ENCODE assay signal across 20 cellular contexts in the genomic region with DNA sequence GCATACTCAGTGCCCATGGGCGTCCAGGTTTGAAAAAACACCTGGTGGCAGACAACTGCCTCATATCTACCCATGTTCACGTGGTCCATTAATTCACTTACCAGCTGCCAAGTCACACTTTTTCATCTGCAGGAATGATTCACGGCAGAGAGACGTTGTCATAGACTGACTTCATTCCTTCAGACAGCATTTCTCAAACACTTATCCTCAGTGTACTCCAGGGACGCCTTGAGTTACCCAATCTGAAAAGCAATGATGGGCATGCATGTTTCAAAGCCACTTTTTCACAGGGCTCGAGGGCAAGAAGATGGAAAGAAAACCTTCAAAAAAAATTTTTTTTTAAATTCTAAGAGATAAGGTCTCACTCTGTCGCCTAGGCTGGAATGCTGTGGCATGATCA. TPM values are rescaled to one million over a fixed set of nuclear protein-coding genes. Genes with fewer than 3 reads are reported as not detected.
A peak's percentile ranks its signal among the peaks of the same experiment; 100 is the strongest.
DNase-seq lines count a peak whose midpoint lies in the region; ATAC-seq and TF ChIP-seq lines count a peak whose summit lies in the region.
"Had no signal": no experiment of that assay in that cellular context is flagged by ENCODE, and none has a peak within 500 bp of the region (broad histone marks: within the 10 kb centered on the region; RNA-seq: fewer than 3 reads in every experiment).

No MANE protein-coding gene starts in this region.

- intact Hi-C loops in sigmoid colon (cut with DNase I) = loop anchor here (5.0 kb wide), 1 partner anchor 65 kb away; no protein-coding TSS in a partner anchor

- H3K27ac ChIP-seq in GM23248 (peak overlapping the region; percentile 28; the same call in 1 of the 2 replicates), sigmoid colon (no peak overlapping the region)
- H3K27ac ChIP-seq: SK-N-MC had no signal

- H3F3A ChIP-seq in GM23248 (ENCODE audit: insufficient read depth) = peaks cover 16% of the 10 kb centered on the region; the same call in 1 of the 2 replicates

- no peaks in the 10 kb centered on the region for H4K20me1 ChIP-seq in GM23248 (ENCODE audit: insufficient read depth)

- H3K9me3 ChIP-seq in GM23248 (ENCODE audit: low read depth) (no peaks in the 10 kb centered on the region), sigmoid colon (no peaks in the 10 kb centered on the region)

- in situ Hi-C loops in GM23248 (cut with MboI) = no loop called here

- H2AFZ ChIP-seq in GM23248 = no peak overlapping the region

- H3K4me3 ChIP-seq in GM23248 (no peak overlapping the region), sigmoid colon (no peak overlapping the region)
- H3K4me3 ChIP-seq: SK-N-MC had no signal

- no peak for TF ChIP-seq EP300 in sigmoid colon (IDR thresholded peaks at IDR 0.05)

- DNase-seq in GM23248 (peak; percentile 79), astrocyte of the hippocampus (ENCODE audit: low read depth, low spot score) (peak; percentile 34), kidney glomerular epithelial cell (lab: John Stamatoyannopoulos, UW) (peak; percentile 26), sigmoid colon (no peak), NCI-H526 treated with DMSO at 0.1 percent for 48 hours (lab: John Stamatoyannopoulos, UW) (no peak)
- DNase-seq: activated CD4-positive, alpha-beta T cell treated with anti-CD3 and anti-CD28 coated beads, Interleukin-2, amount 10 ng/mL, durations not matched to agents 7 days and 5 days; Calu3; caudate nucleus; effector memory CD4-positive, alpha-beta T cell; H9; MV-4-11; NCI-H2029 treated with DMSO at 0.1 percent for 48 hours; NCI-H524 treated with DMSO at 0.1 percent for 48 hours had no signal

- ATAC-seq in HG03457 (IDR thresholded peaks at IDR 0.05; ENCODE audit: unreplicated experiment) = no peak
- ATAC-seq: activated naive CD4-positive, alpha-beta T cell treated with anti-CD3 and anti-CD28 coated beads, Interleukin-2, amount 50 U/mL, for 72 hours; naive thymus-derived CD4-positive, alpha-beta T cell had no signal

- WGBS in GM23248 (ENCODE audit: low coverage in 1 of 2, low lambda C conversion rate in 2 of 2, missing lambda C conversion rate in 2 of 2), 2 experiments = 45 to 50% methylated on average over 7 of the region's 7 CpGs
- 83 to 88% methylated on average over 7 of the region's 7 CpGs for WGBS in sigmoid colon, 2 donors

- H3K4me1 ChIP-seq in GM23248 (ENCODE audit: insufficient read depth) (peaks cover 20% of the 10 kb centered on the region; the same call in 1 of the 2 replicates), sigmoid colon (peaks cover 0 to 25% (median 21%) of the 10 kb centered on the region in 4 donors)

- H3K79me2 ChIP-seq in GM23248 (ENCODE audit: insufficient read depth) = peaks cover 15% of the 10 kb centered on the region

- no peaks in the 10 kb centered on the region for H3K27me3 ChIP-seq in GM23248 (replicated peaks; ENCODE audit: insufficient read depth)
- H3K27me3 ChIP-seq in sigmoid colon = no peaks in the 10 kb centered on the region

- H3K9me2 ChIP-seq in GM23248 (ENCODE audit: insufficient read depth) = no peaks in the 10 kb centered on the region

- H3K4me2 ChIP-seq in GM23248 (ENCODE audit: unreplicated experiment) = no peak overlapping the region

- no peak for TF ChIP-seq POLR2A in sigmoid colon (IDR thresholded peaks at IDR 0.05)

- H3K36me3 ChIP-seq in GM23248 (ENCODE audit: low read depth) = no peaks in the 10 kb centered on the region
- H3K36me3 ChIP-seq in sigmoid colon = peaks cover 6 to 44% (median 9%) of the 10 kb centered on the region in 4 donors

- H3K9ac ChIP-seq in GM23248 = 0 out of 2 replicates have a peak overlapping the region, but pooled peaks have one; percentile 5

- no peak for TF ChIP-seq CTCF in sigmoid colon (IDR thresholded peaks at IDR 0.05)

RNA-seq across cellular contexts. Expression of gene MMP24OS, which starts 6.0 kb away (rescaled TPM):
- total RNA-seq in GM23248 (2014; rRNA removed; shearing (Covaris generic)) = 26.8 and 30.0 TPM in 2 replicates
- polyA plus RNA-seq in GM23248 (2016; fragmentation: Nextera tagmentation; extraction: Ambion mirVana) (81.7 and 85.3 TPM in 2 replicates), sigmoid colon (100 to 1,000 TPM in 1 of 3 donors, 10 to 100 TPM in 2; 44.0 to 115 (median 97.3) TPM)
- 10 to 100 TPM; 23.2 to 39.8 (median 29.4) TPM for total RNA-seq in sigmoid colon

RNA-seq across cellular contexts. Expression of gene EIF6, which starts 12.7 kb away (rescaled TPM):
- 166 and 183 TPM in 2 replicates for total RNA-seq in GM23248 (2014; rRNA removed; shearing (Covaris generic))
- 245 and 247 TPM in 2 replicates for polyA plus RNA-seq in GM23248 (2016; fragmentation: Nextera tagmentation; extraction: Ambion mirVana)
- 10 to 100 TPM; 61.9 to 71.3 (median 66.1) TPM for total RNA-seq in sigmoid colon
- 100 to 1,000 TPM; 202 to 289 (median 228) TPM for polyA plus RNA-seq in sigmoid colon

RNA-seq across cellular contexts. Expression of gene FAM83C, which starts 20.3 kb away (rescaled TPM):
- total RNA-seq in GM23248 (2014; rRNA removed; shearing (Covaris generic)) = not detected in 2 replicates
- polyA plus RNA-seq in GM23248 (2016; fragmentation: Nextera tagmentation; extraction: Ambion mirVana) = not detected in 2 replicates
- total RNA-seq in sigmoid colon = not detected
- polyA plus RNA-seq in sigmoid colon = under 1 TPM in 2 of 3 donors, not detected in 1; under 0.01 to 0.03 TPM
- total RNA-seq: activated CD4-positive, alpha-beta T cell treated with anti-CD3 and anti-CD28 coated beads, Interleukin-2, amount 10 ng/mL, durations not matched to agents 7 days and 5 days; activated naive CD4-positive, alpha-beta T cell treated with anti-CD3 and anti-CD28 coated beads, Interleukin-2, amount 50 U/mL, for 72 hours; Calu3; frontal cortex; H9; naive thymus-derived CD4-positive, alpha-beta T cell; pulmonary artery endothelial cell; subcutaneous adipose tissue had no signal
- polyA plus RNA-seq: naive thymus-derived CD4-positive, alpha-beta T cell had no signal

RNA-seq across cellular contexts. Expression of gene MMP24, which starts 45.4 kb away (rescaled TPM):
- total RNA-seq in GM23248 (2014; rRNA removed; shearing (Covaris generic)) = 7.1 and 8.5 TPM in 2 replicates
- polyA plus RNA-seq in GM23248 (2016; fragmentation: Nextera tagmentation; extraction: Ambion mirVana) (0.61 and 0.70 TPM in 2 replicates), sigmoid colon (under 1 TPM; under 0.01 to 0.46 (median 0.39) TPM)
- 1 to 10 TPM in 3 of 4 donors, under 1 TPM in 1; 0.16 to 1.4 (median 1.1) TPM for total RNA-seq in sigmoid colon
- total RNA-seq: activated CD4-positive, alpha-beta T cell treated with anti-CD3 and anti-CD28 coated beads, Interleukin-2, amount 10 ng/mL, durations not matched to agents 7 days and 5 days; activated naive CD4-positive, alpha-beta T cell treated with anti-CD3 and anti-CD28 coated beads, Interleukin-2, amount 50 U/mL, for 72 hours had no signal

Comparison
In these comparisons a context has a peak if more than half of its experiments do, and no peak if none do; other contexts are left out.
1. DNase-seq: peak in GM23248 (single experiment), astrocyte of the hippocampus (single experiment) and kidney glomerular epithelial cell (single experiment); none in sigmoid colon (single experiment) and NCI-H526 treated with DMSO at 0.1 percent for 48 hours (single experiment).